ENCODE assay signal across 13 cellular contexts in genomic region chr6:157505912-157506491, GRCh38.
DNase-seq lines count a peak whose midpoint lies in the region; ATAC-seq and TF ChIP-seq lines count a peak whose summit lies in the region.
"Had no signal": no experiment of that assay in that cellular context is flagged by ENCODE, and none has a peak within 500 bp of the region (broad histone marks: within the 10 kb centered on the region; RNA-seq: fewer than 3 reads in every experiment).

No MANE protein-coding gene starts in this region.

- no peaks in the 10 kb centered on the region for H3K36me3 ChIP-seq in GM23248 (ENCODE audit: low read depth)
- H3K36me3 ChIP-seq in adipocyte (ENCODE audit: control insufficient read depth, insufficient read depth, low read length, severe bottlenecking), result no peaks in the 10 kb centered on the region
- no peaks in the 10 kb centered on the region for H3K36me3 ChIP-seq in CD8-positive, alpha-beta T cell (ENCODE audit: insufficient read depth, low read length)
- H3K36me3 ChIP-seq: HAP-1 had no signal

- H3K27ac Mint-ChIP-seq in CD8-positive, alpha-beta T cell, result no peak overlapping the region
- H3K27ac Mint-ChIP-seq: CD14-positive monocyte; CD8-positive, alpha-beta memory T cell had no signal

- H3K27ac ChIP-seq in GM23248, result no peak overlapping the region
- H3K27ac ChIP-seq in CD8-positive, alpha-beta T cell (ENCODE audit: low read depth, low read length), result no peak overlapping the region
- H3K27ac ChIP-seq: HL-60 had no signal

- WGBS in GM23248 (ENCODE audit: low coverage in 1 of 2, low lambda C conversion rate in 2 of 2, missing lambda C conversion rate in 2 of 2), 2 experiments, result 90 to 92% methylated on average over 3 of the region's 3 CpGs

- H3K9me3 ChIP-seq in GM23248 (ENCODE audit: low read depth), result no peaks in the 10 kb centered on the region
- H3K9me3 ChIP-seq in adipocyte (ENCODE audit: control insufficient read depth, low read length), result peaks cover 39% of the 10 kb centered on the region
- H3K9me3 ChIP-seq in iPS-18c (ENCODE audit: control insufficient read depth, insufficient read depth, low read length), result no peaks in the 10 kb centered on the region
- peaks cover 4% of the 10 kb centered on the region for H3K9me3 ChIP-seq in CD8-positive, alpha-beta T cell (ENCODE audit: low read length)

- peaks cover 4% of the 10 kb centered on the region for H3K36me3 Mint-ChIP-seq in CD8-positive, alpha-beta T cell

- no peak overlapping the region for H3K4me2 ChIP-seq in GM23248 (ENCODE audit: unreplicated experiment)

- H3K4me1 ChIP-seq in GM23248 (ENCODE audit: insufficient read depth) (no peaks in the 10 kb centered on the region), adipocyte (ENCODE audit: control insufficient read depth, insufficient read depth, low read length) (no peaks in the 10 kb centered on the region)
- H3K4me1 ChIP-seq in CD8-positive, alpha-beta T cell (ENCODE audit: insufficient read depth, low read length), result peaks cover 5% of the 10 kb centered on the region

- H3F3A ChIP-seq in GM23248 (ENCODE audit: insufficient read depth), result no peaks in the 10 kb centered on the region

- H3K79me2 ChIP-seq in GM23248 (ENCODE audit: insufficient read depth), result no peaks in the 10 kb centered on the region

- H3K27me3 ChIP-seq in GM23248 (replicated peaks; ENCODE audit: insufficient read depth), result no peaks in the 10 kb centered on the region
- H3K27me3 ChIP-seq in adipocyte (replicated peaks; ENCODE audit: control insufficient read depth, insufficient read depth, low read length), result no peaks in the 10 kb centered on the region
- H3K27me3 ChIP-seq in CD8-positive, alpha-beta T cell (ENCODE audit: insufficient read depth, low read length), result no peaks in the 10 kb centered on the region

- no peaks in the 10 kb centered on the region for H3K27me3 Mint-ChIP-seq in CD8-positive, alpha-beta T cell (ENCODE audit: low read depth)

- H3K4me3 Mint-ChIP-seq in CD8-positive, alpha-beta T cell, result no peak overlapping the region
- H3K4me3 Mint-ChIP-seq: CD14-positive monocyte; CD8-positive, alpha-beta memory T cell had no signal

- POLR2A ChIA-PET in CD8-positive, alpha-beta T cell (lab: Charles Lee), result no interaction called here

- no peaks in the 10 kb centered on the region for H3K9me2 ChIP-seq in GM23248 (ENCODE audit: insufficient read depth)

- H3K4me3 ChIP-seq in GM23248 (no peak overlapping the region), adipocyte (ENCODE audit: low read length) (peak overlapping the region; percentile 44), iPS-18c (ENCODE audit: insufficient read depth, low read depth, low read length) (peak overlapping the region; percentile 6; the same call in 1 of the 2 replicates)
- H3K4me3 ChIP-seq in CD8-positive, alpha-beta T cell (ENCODE audit: low read depth, low read length), result no peak overlapping the region
- H3K4me3 ChIP-seq: HAP-1 had no signal

- in situ Hi-C loops in GM23248 (cut with MboI), result no loop called here

- DNase-seq in GM23248 (peak; percentile 9), HT1080 (ENCODE audit: low read depth) (peak; percentile 33), adipocyte (ENCODE audit: low read depth) (no peak), omental fat pad (ENCODE audit: low spot score) (no peak)
- DNase-seq in CD8-positive, alpha-beta T cell, result no peak
- DNase-seq in activated T-cell treated with anti-CD3 and anti-CD28 coated beads, Interleukin-2, amount 50 U/mL, for 1 hour, result no peak
- DNase-seq: CD8-positive, alpha-beta memory T cell; DMS79 had no signal

- CTCF ChIA-PET in CD8-positive, alpha-beta T cell (lab: Charles Lee), result interaction anchor here (1.0 to 1.2 kb wide), 2 partner anchors 9 to 12 kb away, joined by 3 to 4 read pairs; no protein-coding TSS in a partner anchor

- H2AFZ ChIP-seq in GM23248, result no peak overlapping the region

- intact Hi-C loops in CD8-positive, alpha-beta T cell (cut with DNase I, micrococcal nuclease), result no loop called here

- H3K9me3 Mint-ChIP-seq in CD8-positive, alpha-beta T cell, result peaks cover 14% of the 10 kb centered on the region

- peaks cover 9% of the 10 kb centered on the region for H3K4me1 Mint-ChIP-seq in CD8-positive, alpha-beta T cell (ENCODE audit: low read depth)

- no peak for ATAC-seq in HG03159 (IDR thresholded peaks at IDR 0.05; ENCODE audit: unreplicated experiment)
- no peak for ATAC-seq in omental fat pad (ENCODE audit: low FRiP score)
- no peak for ATAC-seq in CD8-positive, alpha-beta T cell

- no peaks in the 10 kb centered on the region for H4K20me1 ChIP-seq in GM23248 (ENCODE audit: insufficient read depth)

- H3K9ac ChIP-seq in GM23248 (no peak overlapping the region), adipocyte (ENCODE audit: low read length) (no peak overlapping the region)

- no peak for TF ChIP-seq CTCF in omental fat pad (IDR thresholded peaks at IDR 0.05)
- TF ChIP-seq CTCF in CD8-positive, alpha-beta T cell (IDR thresholded peaks at IDR 0.05), result no peak

Comparison
In these comparisons a context has a peak if more than half of its experiments do, and no peak if none do; other contexts are left out.
1. DNase-seq: peak in GM23248 (single experiment) and HT1080 (single experiment); none in adipocyte (single experiment), omental fat pad (single experiment), CD8-positive, alpha-beta T cell (0 of 7) and activated T-cell treated with anti-CD3 and anti-CD28 coated beads, Interleukin-2, amount 50 U/mL, for 1 hour (single experiment).
2. H3K4me3 ChIP-seq: peak in adipocyte (single experiment) and iPS-18c (single experiment); none in GM23248 (single experiment) and CD8-positive, alpha-beta T cell (single experiment).